In genomic region chr7:37831214-37831613, GRCh38 we compare ENCODE assay signal across 19 cellular contexts. TPM values are rescaled to one million over a fixed set of nuclear protein-coding genes. Genes with fewer than 3 reads are reported as not detected.
"Had no signal": no experiment of that assay in that cellular context is flagged by ENCODE, and none has a peak within 500 bp of the region (broad histone marks: within the 10 kb centered on the region; RNA-seq: fewer than 3 reads in every experiment).

No MANE protein-coding gene starts in this region.

- H3K4me3 Mint-ChIP-seq: naive thymus-derived CD8-positive, alpha-beta T cell; stimulated activated naive B cell treated with anti-CD40 and anti-IgM and Interleukin-4, amounts not matched to agents 10 μg/mL and 1 μg/mL and 100 μg/mL, for 72 hours; stimulated activated naive CD8-positive, alpha-beta T cell treated with anti-CD3 and anti-CD28 coated beads, Interleukin-15, amount 100 ng/mL, for 72 hours had no signal

- H3K79me2 ChIP-seq: parathyroid adenoma had no signal

- H3K36me3 ChIP-seq: left lung, right lobe of liver, suprapubic skin, transverse colon, upper lobe of right lung, uterus had no signal

- DNase-seq: left cardiac atrium; left lung; mesenchymal stem cell; midbrain; naive thymus-derived CD8-positive, alpha-beta T cell; right lobe of liver; small intestine; stimulated activated CD4-positive, alpha-beta T cell treated with anti-CD3 and anti-CD28 coated beads, Interleukin-15, amount 100 ng/mL, for 24 hours; stimulated activated CD4-positive, alpha-beta T cell treated with anti-CD3 and anti-CD28 coated beads, Interleukin-2, amount 100 ng/mL, for 48 hours; stimulated activated naive B cell treated with anti-CD40 and anti-IgM and Interleukin-4, amounts not matched to agents 10 μg/mL and 1 μg/mL and 100 μg/mL, for 72 hours; stimulated activated naive CD8-positive, alpha-beta T cell treated with anti-CD3 and anti-CD28 coated beads, Interleukin-15, amount 100 ng/mL, for 72 hours; transverse colon; upper lobe of right lung; uterus had no signal

- H3K27ac ChIP-seq: coronary artery, left lung, parathyroid adenoma, right lobe of liver, suprapubic skin, transverse colon, upper lobe of right lung, uterus had no signal

- H3K9me3 ChIP-seq: left lung, right lobe of liver, suprapubic skin, transverse colon, upper lobe of right lung, uterus had no signal

- ATAC-seq: left cardiac atrium; left lung; naive thymus-derived CD8-positive, alpha-beta T cell; right lobe of liver; stimulated activated naive B cell treated with anti-CD40 and anti-IgM and Interleukin-4, amounts not matched to agents 10 μg/mL and 1 μg/mL and 100 μg/mL, for 72 hours; stimulated activated naive CD8-positive, alpha-beta T cell treated with anti-CD3 and anti-CD28 coated beads, Interleukin-15, amount 100 ng/mL, for 72 hours; upper lobe of right lung had no signal

- H3K4me3 ChIP-seq: coronary artery, left lung, right lobe of liver, suprapubic skin, transverse colon, upper lobe of right lung, uterus had no signal

- H2AFZ ChIP-seq: parathyroid adenoma had no signal

- H3K9me3 Mint-ChIP-seq: naive thymus-derived CD8-positive, alpha-beta T cell; stimulated activated naive B cell treated with anti-CD40 and anti-IgM and Interleukin-4, amounts not matched to agents 10 μg/mL and 1 μg/mL and 100 μg/mL, for 72 hours; stimulated activated naive CD8-positive, alpha-beta T cell treated with anti-CD3 and anti-CD28 coated beads, Interleukin-15, amount 100 ng/mL, for 72 hours had no signal

- H3K27me3 ChIP-seq: left lung, right lobe of liver, suprapubic skin, transverse colon, upper lobe of right lung, uterus had no signal

- H3K27ac Mint-ChIP-seq: naive thymus-derived CD8-positive, alpha-beta T cell; progenitor cell of endocrine pancreas; stimulated activated naive B cell treated with anti-CD40 and anti-IgM and Interleukin-4, amounts not matched to agents 10 μg/mL and 1 μg/mL and 100 μg/mL, for 72 hours; stimulated activated naive CD8-positive, alpha-beta T cell treated with anti-CD3 and anti-CD28 coated beads, Interleukin-15, amount 100 ng/mL, for 72 hours had no signal

- H3K36me3 Mint-ChIP-seq: naive thymus-derived CD8-positive, alpha-beta T cell; stimulated activated naive B cell treated with anti-CD40 and anti-IgM and Interleukin-4, amounts not matched to agents 10 μg/mL and 1 μg/mL and 100 μg/mL, for 72 hours had no signal

- H3K9ac ChIP-seq: parathyroid adenoma had no signal

- H3K27me3 Mint-ChIP-seq: progenitor cell of endocrine pancreas had no signal

- H3K4me1 ChIP-seq: upper lobe of right lung had no signal

RNA-seq across cellular contexts. Expression of gene NME8, which starts 17.2 kb away (rescaled TPM):
- polyA plus RNA-seq: naive thymus-derived CD8-positive, alpha-beta T cell; neural cell had no signal
